1 cellular context compared by ENCODE assay signal in the genomic region with DNA sequence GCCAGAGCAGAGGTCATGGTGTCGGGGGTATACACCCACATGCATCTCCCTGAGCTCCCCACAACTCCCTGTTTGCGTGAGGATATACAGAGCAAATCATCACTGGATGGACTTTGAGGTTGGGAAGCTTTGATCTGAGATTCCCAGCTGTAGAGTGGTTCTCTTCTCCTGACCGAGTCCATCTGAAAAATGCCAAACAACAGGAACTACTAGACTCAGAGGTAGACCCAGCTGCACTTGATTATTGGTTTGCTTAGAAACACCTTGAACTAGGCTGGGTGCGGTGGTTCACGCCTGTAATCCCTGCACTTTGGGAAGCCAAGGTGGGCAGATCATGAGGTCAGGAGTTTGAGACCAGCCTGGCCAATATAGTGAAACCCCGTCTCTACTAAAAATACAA.
A peak's percentile ranks its signal among the peaks of the same experiment; 100 is the strongest.
TF ChIP-seq lines count a peak whose summit lies in the region.

No MANE protein-coding gene starts in this region.

TF ChIP-seq in HepG2, 621 proteins besides CTCF, POLR2A, EP300 and RAD21 (continued from another document and continues in another):
- TF ChIP-seq, protein P1, sequence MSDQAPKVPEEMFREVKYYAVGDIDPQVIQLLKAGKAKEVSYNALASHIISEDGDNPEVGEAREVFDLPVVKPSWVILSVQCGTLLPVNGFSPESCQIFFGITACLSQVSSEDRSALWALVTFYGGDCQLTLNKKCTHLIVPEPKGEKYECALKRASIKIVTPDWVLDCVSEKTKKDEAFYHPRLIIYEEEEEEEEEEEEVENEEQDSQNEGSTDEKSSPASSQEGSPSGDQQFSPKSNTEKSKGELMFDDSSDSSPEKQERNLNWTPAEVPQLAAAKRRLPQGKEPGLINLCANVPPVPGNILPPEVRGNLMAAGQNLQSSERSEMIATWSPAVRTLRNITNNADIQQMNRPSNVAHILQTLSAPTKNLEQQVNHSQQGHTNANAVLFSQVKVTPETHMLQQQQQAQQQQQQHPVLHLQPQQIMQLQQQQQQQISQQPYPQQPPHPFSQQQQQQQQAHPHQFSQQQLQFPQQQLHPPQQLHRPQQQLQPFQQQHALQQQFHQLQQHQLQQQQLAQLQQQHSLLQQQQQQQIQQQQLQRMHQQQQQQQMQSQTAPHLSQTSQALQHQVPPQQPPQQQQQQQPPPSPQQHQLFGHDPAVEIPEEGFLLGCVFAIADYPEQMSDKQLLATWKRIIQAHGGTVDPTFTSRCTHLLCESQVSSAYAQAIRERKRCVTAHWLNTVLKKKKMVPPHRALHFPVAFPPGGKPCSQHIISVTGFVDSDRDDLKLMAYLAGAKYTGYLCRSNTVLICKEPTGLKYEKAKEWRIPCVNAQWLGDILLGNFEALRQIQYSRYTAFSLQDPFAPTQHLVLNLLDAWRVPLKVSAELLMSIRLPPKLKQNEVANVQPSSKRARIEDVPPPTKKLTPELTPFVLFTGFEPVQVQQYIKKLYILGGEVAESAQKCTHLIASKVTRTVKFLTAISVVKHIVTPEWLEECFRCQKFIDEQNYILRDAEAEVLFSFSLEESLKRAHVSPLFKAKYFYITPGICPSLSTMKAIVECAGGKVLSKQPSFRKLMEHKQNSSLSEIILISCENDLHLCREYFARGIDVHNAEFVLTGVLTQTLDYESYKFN (CRISPR knock-in tag; conservative IDR thresholded peaks at IDR 0.05), result peak; percentile 59; the same call in 1 of the 2 replicates
- TF ChIP-seq ZMYM3 (CRISPR knock-in tag; IDR thresholded peaks at IDR 0.05), result peak; percentile 83
- no peak for TF ChIP-seq FOXP1 (IDR thresholded peaks at IDR 0.05)
- no peak; the same call in 1 of the 2 replicates for TF ChIP-seq FOXP1 (CRISPR knock-in tag; IDR thresholded peaks at IDR 0.05)
- TF ChIP-seq ZNF552 (CRISPR knock-in tag; IDR thresholded peaks at IDR 0.05; ENCODE audit: borderline replicate concordance), result no peak
- no peak for TF ChIP-seq GPN1 (CRISPR knock-in tag; IDR thresholded peaks at IDR 0.05; ENCODE audit: borderline replicate concordance)
- TF ChIP-seq ZNF75D (CRISPR knock-in tag; IDR thresholded peaks at IDR 0.05; ENCODE audit: borderline replicate concordance), result no peak
- no peak for TF ChIP-seq CBX1 (IDR thresholded peaks at IDR 0.05; ENCODE audit: low read depth)
- TF ChIP-seq NR2F6 (IDR thresholded peaks at IDR 0.05), result no peak
- TF ChIP-seq NR2F6 (CRISPR knock-in tag; IDR thresholded peaks at IDR 0.05), result peak; percentile 37; the same call in 1 of the 2 replicates
- no peak for TF ChIP-seq KMT2A (CRISPR knock-in tag; IDR thresholded peaks at IDR 0.05)
- no peak for TF ChIP-seq ARNTL (CRISPR knock-in tag; IDR thresholded peaks at IDR 0.05)
- TF ChIP-seq FLYWCH1 (CRISPR knock-in tag; IDR thresholded peaks at IDR 0.05), result no peak
- 0 out of 2 replicates have a peak, but pooled peaks have one; percentile 20 for TF ChIP-seq IRF2 (CRISPR knock-in tag; IDR thresholded peaks at IDR 0.05)
- TF ChIP-seq, protein P2, sequence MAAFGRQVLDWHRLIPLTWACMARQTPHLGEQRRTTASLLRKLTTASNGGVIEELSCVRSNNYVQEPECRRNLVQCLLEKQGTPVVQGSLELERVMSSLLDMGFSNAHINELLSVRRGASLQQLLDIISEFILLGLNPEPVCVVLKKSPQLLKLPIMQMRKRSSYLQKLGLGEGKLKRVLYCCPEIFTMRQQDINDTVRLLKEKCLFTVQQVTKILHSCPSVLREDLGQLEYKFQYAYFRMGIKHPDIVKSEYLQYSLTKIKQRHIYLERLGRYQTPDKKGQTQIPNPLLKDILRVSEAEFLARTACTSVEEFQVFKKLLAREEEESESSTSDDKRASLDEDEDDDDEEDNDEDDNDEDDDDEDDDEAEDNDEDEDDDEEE (CRISPR knock-in tag; IDR thresholded peaks at IDR 0.05), result no peak; the same call in 1 of the 2 replicates
- TF ChIP-seq, protein P3, sequence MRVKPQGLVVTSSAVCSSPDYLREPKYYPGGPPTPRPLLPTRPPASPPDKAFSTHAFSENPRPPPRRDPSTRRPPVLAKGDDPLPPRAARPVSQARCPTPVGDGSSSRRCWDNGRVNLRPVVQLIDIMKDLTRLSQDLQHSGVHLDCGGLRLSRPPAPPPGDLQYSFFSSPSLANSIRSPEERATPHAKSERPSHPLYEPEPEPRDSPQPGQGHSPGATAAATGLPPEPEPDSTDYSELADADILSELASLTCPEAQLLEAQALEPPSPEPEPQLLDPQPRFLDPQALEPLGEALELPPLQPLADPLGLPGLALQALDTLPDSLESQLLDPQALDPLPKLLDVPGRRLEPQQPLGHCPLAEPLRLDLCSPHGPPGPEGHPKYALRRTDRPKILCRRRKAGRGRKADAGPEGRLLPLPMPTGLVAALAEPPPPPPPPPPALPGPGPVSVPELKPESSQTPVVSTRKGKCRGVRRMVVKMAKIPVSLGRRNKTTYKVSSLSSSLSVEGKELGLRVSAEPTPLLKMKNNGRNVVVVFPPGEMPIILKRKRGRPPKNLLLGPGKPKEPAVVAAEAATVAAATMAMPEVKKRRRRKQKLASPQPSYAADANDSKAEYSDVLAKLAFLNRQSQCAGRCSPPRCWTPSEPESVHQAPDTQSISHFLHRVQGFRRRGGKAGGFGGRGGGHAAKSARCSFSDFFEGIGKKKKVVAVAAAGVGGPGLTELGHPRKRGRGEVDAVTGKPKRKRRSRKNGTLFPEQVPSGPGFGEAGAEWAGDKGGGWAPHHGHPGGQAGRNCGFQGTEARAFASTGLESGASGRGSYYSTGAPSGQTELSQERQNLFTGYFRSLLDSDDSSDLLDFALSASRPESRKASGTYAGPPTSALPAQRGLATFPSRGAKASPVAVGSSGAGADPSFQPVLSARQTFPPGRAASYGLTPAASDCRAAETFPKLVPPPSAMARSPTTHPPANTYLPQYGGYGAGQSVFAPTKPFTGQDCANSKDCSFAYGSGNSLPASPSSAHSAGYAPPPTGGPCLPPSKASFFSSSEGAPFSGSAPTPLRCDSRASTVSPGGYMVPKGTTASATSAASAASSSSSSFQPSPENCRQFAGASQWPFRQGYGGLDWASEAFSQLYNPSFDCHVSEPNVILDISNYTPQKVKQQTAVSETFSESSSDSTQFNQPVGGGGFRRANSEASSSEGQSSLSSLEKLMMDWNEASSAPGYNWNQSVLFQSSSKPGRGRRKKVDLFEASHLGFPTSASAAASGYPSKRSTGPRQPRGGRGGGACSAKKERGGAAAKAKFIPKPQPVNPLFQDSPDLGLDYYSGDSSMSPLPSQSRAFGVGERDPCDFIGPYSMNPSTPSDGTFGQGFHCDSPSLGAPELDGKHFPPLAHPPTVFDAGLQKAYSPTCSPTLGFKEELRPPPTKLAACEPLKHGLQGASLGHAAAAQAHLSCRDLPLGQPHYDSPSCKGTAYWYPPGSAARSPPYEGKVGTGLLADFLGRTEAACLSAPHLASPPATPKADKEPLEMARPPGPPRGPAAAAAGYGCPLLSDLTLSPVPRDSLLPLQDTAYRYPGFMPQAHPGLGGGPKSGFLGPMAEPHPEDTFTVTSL (CRISPR knock-in tag; IDR thresholded peaks at IDR 0.05; ENCODE audit: borderline replicate concordance), result peak; percentile 51; the same call in 1 of the 2 replicates
- no peak for TF ChIP-seq MEIS2 (CRISPR knock-in tag; IDR thresholded peaks at IDR 0.05)
- TF ChIP-seq, protein P4, sequence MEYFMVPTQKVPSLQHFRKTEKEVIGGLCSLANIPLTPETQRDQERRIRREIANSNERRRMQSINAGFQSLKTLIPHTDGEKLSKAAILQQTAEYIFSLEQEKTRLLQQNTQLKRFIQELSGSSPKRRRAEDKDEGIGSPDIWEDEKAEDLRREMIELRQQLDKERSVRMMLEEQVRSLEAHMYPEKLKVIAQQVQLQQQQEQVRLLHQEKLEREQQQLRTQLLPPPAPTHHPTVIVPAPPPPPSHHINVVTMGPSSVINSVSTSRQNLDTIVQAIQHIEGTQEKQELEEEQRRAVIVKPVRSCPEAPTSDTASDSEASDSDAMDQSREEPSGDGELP (IDR thresholded peaks at IDR 0.05; ENCODE audit: borderline replicate concordance, low read depth), result peak; percentile 85; the same call in 1 of the 2 replicates
- TF ChIP-seq, protein P5, sequence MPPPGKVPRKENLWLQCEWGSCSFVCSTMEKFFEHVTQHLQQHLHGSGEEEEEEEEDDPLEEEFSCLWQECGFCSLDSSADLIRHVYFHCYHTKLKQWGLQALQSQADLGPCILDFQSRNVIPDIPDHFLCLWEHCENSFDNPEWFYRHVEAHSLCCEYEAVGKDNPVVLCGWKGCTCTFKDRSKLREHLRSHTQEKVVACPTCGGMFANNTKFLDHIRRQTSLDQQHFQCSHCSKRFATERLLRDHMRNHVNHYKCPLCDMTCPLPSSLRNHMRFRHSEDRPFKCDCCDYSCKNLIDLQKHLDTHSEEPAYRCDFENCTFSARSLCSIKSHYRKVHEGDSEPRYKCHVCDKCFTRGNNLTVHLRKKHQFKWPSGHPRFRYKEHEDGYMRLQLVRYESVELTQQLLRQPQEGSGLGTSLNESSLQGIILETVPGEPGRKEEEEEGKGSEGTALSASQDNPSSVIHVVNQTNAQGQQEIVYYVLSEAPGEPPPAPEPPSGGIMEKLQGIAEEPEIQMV (CRISPR knock-in tag; IDR thresholded peaks at IDR 0.05; ENCODE audit: low read depth), result no peak
- no peak for TF ChIP-seq KAT2B (IDR thresholded peaks at IDR 0.05; ENCODE audit: borderline replicate concordance, low read depth, low read length)
- no peak for TF ChIP-seq ZNF614 (CRISPR knock-in tag; IDR thresholded peaks at IDR 0.05; ENCODE audit: borderline replicate concordance)
- no peak for TF ChIP-seq EED (CRISPR knock-in tag; IDR thresholded peaks at IDR 0.05)
- no peak for TF ChIP-seq NFIB (CRISPR knock-in tag; IDR thresholded peaks at IDR 0.05; ENCODE audit: borderline replicate concordance)
- TF ChIP-seq, protein P6, sequence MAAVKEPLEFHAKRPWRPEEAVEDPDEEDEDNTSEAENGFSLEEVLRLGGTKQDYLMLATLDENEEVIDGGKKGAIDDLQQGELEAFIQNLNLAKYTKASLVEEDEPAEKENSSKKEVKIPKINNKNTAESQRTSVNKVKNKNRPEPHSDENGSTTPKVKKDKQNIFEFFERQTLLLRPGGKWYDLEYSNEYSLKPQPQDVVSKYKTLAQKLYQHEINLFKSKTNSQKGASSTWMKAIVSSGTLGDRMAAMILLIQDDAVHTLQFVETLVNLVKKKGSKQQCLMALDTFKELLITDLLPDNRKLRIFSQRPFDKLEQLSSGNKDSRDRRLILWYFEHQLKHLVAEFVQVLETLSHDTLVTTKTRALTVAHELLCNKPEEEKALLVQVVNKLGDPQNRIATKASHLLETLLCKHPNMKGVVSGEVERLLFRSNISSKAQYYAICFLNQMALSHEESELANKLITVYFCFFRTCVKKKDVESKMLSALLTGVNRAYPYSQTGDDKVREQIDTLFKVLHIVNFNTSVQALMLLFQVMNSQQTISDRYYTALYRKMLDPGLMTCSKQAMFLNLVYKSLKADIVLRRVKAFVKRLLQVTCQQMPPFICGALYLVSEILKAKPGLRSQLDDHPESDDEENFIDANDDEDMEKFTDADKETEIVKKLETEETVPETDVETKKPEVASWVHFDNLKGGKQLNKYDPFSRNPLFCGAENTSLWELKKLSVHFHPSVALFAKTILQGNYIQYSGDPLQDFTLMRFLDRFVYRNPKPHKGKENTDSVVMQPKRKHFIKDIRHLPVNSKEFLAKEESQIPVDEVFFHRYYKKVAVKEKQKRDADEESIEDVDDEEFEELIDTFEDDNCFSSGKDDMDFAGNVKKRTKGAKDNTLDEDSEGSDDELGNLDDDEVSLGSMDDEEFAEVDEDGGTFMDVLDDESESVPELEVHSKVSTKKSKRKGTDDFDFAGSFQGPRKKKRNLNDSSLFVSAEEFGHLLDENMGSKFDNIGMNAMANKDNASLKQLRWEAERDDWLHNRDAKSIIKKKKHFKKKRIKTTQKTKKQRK (IDR thresholded peaks at IDR 0.05; ENCODE audit: low read length), result no peak
- TF ChIP-seq, protein P7, sequence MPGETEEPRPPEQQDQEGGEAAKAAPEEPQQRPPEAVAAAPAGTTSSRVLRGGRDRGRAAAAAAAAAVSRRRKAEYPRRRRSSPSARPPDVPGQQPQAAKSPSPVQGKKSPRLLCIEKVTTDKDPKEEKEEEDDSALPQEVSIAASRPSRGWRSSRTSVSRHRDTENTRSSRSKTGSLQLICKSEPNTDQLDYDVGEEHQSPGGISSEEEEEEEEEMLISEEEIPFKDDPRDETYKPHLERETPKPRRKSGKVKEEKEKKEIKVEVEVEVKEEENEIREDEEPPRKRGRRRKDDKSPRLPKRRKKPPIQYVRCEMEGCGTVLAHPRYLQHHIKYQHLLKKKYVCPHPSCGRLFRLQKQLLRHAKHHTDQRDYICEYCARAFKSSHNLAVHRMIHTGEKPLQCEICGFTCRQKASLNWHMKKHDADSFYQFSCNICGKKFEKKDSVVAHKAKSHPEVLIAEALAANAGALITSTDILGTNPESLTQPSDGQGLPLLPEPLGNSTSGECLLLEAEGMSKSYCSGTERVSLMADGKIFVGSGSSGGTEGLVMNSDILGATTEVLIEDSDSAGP (CRISPR knock-in tag; IDR thresholded peaks at IDR 0.05; ENCODE audit: borderline replicate concordance), result 0 out of 2 replicates have a peak, but pooled peaks have one; percentile 22
- TF ChIP-seq CENPX (CRISPR knock-in tag; IDR thresholded peaks at IDR 0.05), result no peak
- TF ChIP-seq MBNL3 (CRISPR knock-in tag; conservative IDR thresholded peaks at IDR 0.05), result no peak
- no peak for TF ChIP-seq NR2F2 (IDR thresholded peaks at IDR 0.05; ENCODE audit: borderline replicate concordance, low read depth)
- peak; percentile 11; the same call in 1 of the 2 replicates for TF ChIP-seq RARA (CRISPR knock-in tag; IDR thresholded peaks at IDR 0.05)
- 0 out of 2 replicates have a peak, but pooled peaks have one; percentile 25 for TF ChIP-seq ZNF331 (CRISPR knock-in tag; IDR thresholded peaks at IDR 0.05)
- TF ChIP-seq, protein P8, sequence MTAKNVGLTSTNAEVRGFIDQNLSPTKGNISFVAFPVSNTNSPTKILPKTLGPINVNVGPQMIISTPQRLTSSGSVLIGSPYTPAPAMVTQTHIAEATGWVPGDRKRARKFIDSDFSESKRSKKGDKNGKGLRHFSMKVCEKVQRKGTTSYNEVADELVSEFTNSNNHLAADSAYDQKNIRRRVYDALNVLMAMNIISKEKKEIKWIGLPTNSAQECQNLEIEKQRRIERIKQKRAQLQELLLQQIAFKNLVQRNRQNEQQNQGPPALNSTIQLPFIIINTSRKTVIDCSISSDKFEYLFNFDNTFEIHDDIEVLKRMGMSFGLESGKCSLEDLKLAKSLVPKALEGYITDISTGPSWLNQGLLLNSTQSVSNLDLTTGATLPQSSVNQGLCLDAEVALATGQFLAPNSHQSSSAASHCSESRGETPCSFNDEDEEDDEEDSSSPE (CRISPR knock-in tag; IDR thresholded peaks at IDR 0.05), result no peak
- no peak for TF ChIP-seq ZKSCAN5 (CRISPR knock-in tag; IDR thresholded peaks at IDR 0.05)
- TF ChIP-seq SOX13 (IDR thresholded peaks at IDR 0.05), result no peak
- TF ChIP-seq SOX13 (CRISPR knock-in tag; conservative IDR thresholded peaks at IDR 0.05 in 1 of 2, IDR thresholded peaks at IDR 0.05 in 1 of 2), result 0 out of 4 replicates have a peak, but pooled peaks of 1 of the 2 experiments have one; percentile 7
- TF ChIP-seq ZNF20 (CRISPR knock-in tag; IDR thresholded peaks at IDR 0.05), result no peak
- TF ChIP-seq ZNF556 (CRISPR knock-in tag; IDR thresholded peaks at IDR 0.05; ENCODE audit: borderline replicate concordance), result no peak
- no peak for TF ChIP-seq NFE2L2 (IDR thresholded peaks at IDR 0.05; ENCODE audit: low read length)
- no peak for TF ChIP-seq SP1 (IDR thresholded peaks at IDR 0.05)
- TF ChIP-seq SP1 (CRISPR knock-in tag; IDR thresholded peaks at IDR 0.05), result no peak
- no peak for TF ChIP-seq HMG20B (CRISPR knock-in tag; conservative IDR thresholded peaks at IDR 0.05)
- peak; percentile 76; the same call in 1 of the 2 replicates for TF ChIP-seq TBX2 (CRISPR knock-in tag; IDR thresholded peaks at IDR 0.05; ENCODE audit: borderline replicate concordance)
- TF ChIP-seq MZF1 (CRISPR knock-in tag; IDR thresholded peaks at IDR 0.05; ENCODE audit: borderline replicate concordance), result no peak
- peak; percentile 81; the same call in 1 of the 2 replicates for TF ChIP-seq ZNF460 (CRISPR knock-in tag; IDR thresholded peaks at IDR 0.05; ENCODE audit: borderline replicate concordance)
- TF ChIP-seq DPF2 (CRISPR knock-in tag; IDR thresholded peaks at IDR 0.05; ENCODE audit: borderline replicate concordance, low read depth), result 0 out of 2 replicates have a peak, but pooled peaks have one; percentile 51
